13 cellular contexts compared by ENCODE assay signal in the genomic region with DNA sequence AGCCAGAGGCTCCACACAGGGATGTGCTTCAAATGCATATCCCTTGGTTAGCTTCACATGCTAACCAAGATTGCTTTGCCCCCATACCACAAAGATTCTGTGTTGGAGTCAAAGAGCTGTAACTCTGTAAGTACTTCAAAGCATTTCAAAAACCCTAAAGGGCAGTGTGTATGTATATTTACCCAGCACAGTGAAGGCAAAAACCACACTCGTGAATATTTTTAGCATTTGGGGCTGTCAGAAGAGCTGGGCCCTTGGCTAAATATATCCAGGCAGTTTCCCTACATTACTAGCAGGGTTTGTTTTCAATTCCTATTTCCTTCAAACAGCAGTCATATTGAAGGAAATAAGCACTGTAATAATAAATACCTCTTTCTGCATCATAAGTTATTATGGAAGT.
A peak's percentile ranks its signal among the peaks of the same experiment; 100 is the strongest.
DNase-seq lines count a peak whose midpoint lies in the region; ATAC-seq and TF ChIP-seq lines count a peak whose summit lies in the region.
"Had no signal": no experiment of that assay in that cellular context is flagged by ENCODE, and none has a peak within 500 bp of the region (broad histone marks: within the 10 kb centered on the region; RNA-seq: fewer than 3 reads in every experiment).

No MANE protein-coding gene starts in this region.

- H3K9me3 ChIP-seq in left lung (no peaks in the 10 kb centered on the region), SJCRH30 (replicated peaks) (no peaks in the 10 kb centered on the region), neural progenitor cell (ENCODE audit: low read depth) (no peaks in the 10 kb centered on the region)
- no peaks in the 10 kb centered on the region for H3K9me3 ChIP-seq in effector memory CD4-positive, alpha-beta T cell (ENCODE audit: control insufficient read depth, low read length)
- H3K9me3 ChIP-seq: adrenal gland had no signal

- in situ Hi-C loops in GM13976 (cut with MboI; ENCODE audit: low sequenced_read_pairs, unreplicated experiment) = no loop called here

- no peaks in the 10 kb centered on the region for H3F3A ChIP-seq in neural progenitor cell (ENCODE audit: low read depth)

- peak overlapping the region; percentile 89 for H3K4me2 ChIP-seq in KMS-11
- no peak overlapping the region for H3K4me2 ChIP-seq in neural progenitor cell

- H4K20me1 ChIP-seq in KMS-11 (ENCODE audit: insufficient read depth) (no peaks in the 10 kb centered on the region), neural progenitor cell (ENCODE audit: low read depth) (no peaks in the 10 kb centered on the region)

- no peak overlapping the region for H2AFZ ChIP-seq in KMS-11 (ENCODE audit: low read depth)
- no peak overlapping the region for H2AFZ ChIP-seq in neural progenitor cell (replicated peaks)

- H3K79me2 ChIP-seq in KMS-11 (ENCODE audit: insufficient read depth, low read depth) (no peaks in the 10 kb centered on the region), neural progenitor cell (ENCODE audit: low read depth) (no peaks in the 10 kb centered on the region)

- H3K27me3 ChIP-seq in KMS-11 (ENCODE audit: insufficient read depth, low read depth) (no peaks in the 10 kb centered on the region; the same call in 1 of the 2 replicates), left lung (no peaks in the 10 kb centered on the region), SJCRH30 (peaks cover 4% of the 10 kb centered on the region; the same call in 1 of the 2 replicates), neural progenitor cell (no peaks in the 10 kb centered on the region)
- peaks cover 5% of the 10 kb centered on the region for H3K27me3 ChIP-seq in effector memory CD4-positive, alpha-beta T cell (replicated peaks; ENCODE audit: control insufficient read depth, insufficient read depth, low read length, poor library complexity, severe bottlenecking)
- H3K27me3 ChIP-seq: adrenal gland had no signal

- H3K36me3 ChIP-seq in KMS-11 (ENCODE audit: insufficient read depth) = no peaks in the 10 kb centered on the region
- no peaks in the 10 kb centered on the region for H3K36me3 ChIP-seq in left lung
- no peaks in the 10 kb centered on the region for H3K36me3 ChIP-seq in effector memory CD4-positive, alpha-beta T cell (ENCODE audit: control insufficient read depth, insufficient read depth, low read length)
- no peaks in the 10 kb centered on the region for H3K36me3 ChIP-seq in SJCRH30
- no peaks in the 10 kb centered on the region for H3K36me3 ChIP-seq in neural progenitor cell
- H3K36me3 ChIP-seq: adrenal gland had no signal

- no peak overlapping the region for H3K27ac Mint-ChIP-seq in neural progenitor cell
- H3K27ac Mint-ChIP-seq: CD4-positive, CD25-positive, alpha-beta regulatory T cell; IgD-negative memory B cell had no signal

- H3K9ac ChIP-seq in KMS-11 (no peak overlapping the region), neural progenitor cell (no peak overlapping the region)

- TF ChIP-seq CTCF in GM13976 (IDR thresholded peaks at IDR 0.05; ENCODE audit: borderline replicate concordance, control extremely low read depth, extremely low read depth, insufficient read depth, missing control alignments) (no peak), KMS-11 (conservative IDR thresholded peaks at IDR 0.05; ENCODE audit: low read depth, low read length) (no peak), left lung (IDR thresholded peaks at IDR 0.05) (no peak), neural progenitor cell (IDR thresholded peaks at IDR 0.05) (no peak)

- no peaks in the 10 kb centered on the region for H3K36me3 Mint-ChIP-seq in neural progenitor cell
- H3K36me3 Mint-ChIP-seq: CD4-positive, CD25-positive, alpha-beta regulatory T cell; IgD-negative memory B cell had no signal

- peaks cover 7% of the 10 kb centered on the region for H3K4me1 Mint-ChIP-seq in neural progenitor cell

- H3K27ac ChIP-seq in KMS-11 (no peak overlapping the region), left lung (peak overlapping the region in 1 of 2 donors; percentile 53), SJCRH30 (no peak overlapping the region), neural progenitor cell (no peak overlapping the region)
- no peak overlapping the region for H3K27ac ChIP-seq in effector memory CD4-positive, alpha-beta T cell (ENCODE audit: insufficient read depth, low read length, poor library complexity, severe bottlenecking)
- H3K27ac ChIP-seq: adrenal gland had no signal

- H3K4me1 ChIP-seq in KMS-11 (ENCODE audit: low read depth, poor library complexity, severe bottlenecking) (peaks cover 89% of the 10 kb centered on the region), left lung (peaks cover 19 to 61% of the 10 kb centered on the region in 2 donors), SJCRH30 (no peaks in the 10 kb centered on the region), neural progenitor cell (peaks cover 7% of the 10 kb centered on the region)
- no peaks in the 10 kb centered on the region for H3K4me1 ChIP-seq in effector memory CD4-positive, alpha-beta T cell (ENCODE audit: control insufficient read depth, insufficient read depth, low read length, poor library complexity, severe bottlenecking)

- peaks cover 2% of the 10 kb centered on the region for H3K27me3 Mint-ChIP-seq in neural progenitor cell (ENCODE audit: insufficient read depth, low read depth)
- H3K27me3 Mint-ChIP-seq: IgD-negative memory B cell had no signal

- no peak overlapping the region for H3K4me3 ChIP-seq in KMS-11 (IDR thresholded peaks at IDR 0.05; ENCODE audit: insufficient read depth, low read depth, low read length)
- no peak overlapping the region for H3K4me3 ChIP-seq in left lung
- H3K4me3 ChIP-seq in effector memory CD4-positive, alpha-beta T cell (ENCODE audit: insufficient read depth, low read depth, low read length, poor library complexity, severe bottlenecking) = no peak overlapping the region
- H3K4me3 ChIP-seq in SJCRH30 = no peak overlapping the region
- no peak overlapping the region for H3K4me3 ChIP-seq in neural progenitor cell
- H3K4me3 ChIP-seq: adrenal gland had no signal

- ATAC-seq in GM21515 (IDR thresholded peaks at IDR 0.05; ENCODE audit: unreplicated experiment) (peak; percentile 72), left lung (peak; percentile 69)

- peak; percentile 29 for DNase-seq in GM13976 (ENCODE audit: low spot score)
- no peak for DNase-seq in left lung
- DNase-seq in central memory CD4-positive, alpha-beta T cell = no peak
- DNase-seq in effector memory CD4-positive, alpha-beta T cell = no peak
- no peak for DNase-seq in SJCRH30
- DNase-seq in neural progenitor cell (ENCODE audit: low spot score) = no peak
- DNase-seq: activated CD4-positive, alpha-beta T cell treated with anti-CD3 and anti-CD28 coated beads, Interleukin-2, amount 50 U/mL, for 1 hour; adrenal gland; CD4-positive, CD25-positive, alpha-beta regulatory T cell; stimulated activated CD4-positive, alpha-beta T cell treated with anti-CD3 and anti-CD28 coated beads, Interleukin-2, amount 100 ng/mL, for 24 hours had no signal

- intact Hi-C loops in left lung (cut with DNase I) = no loop called here

- H3K4me3 Mint-ChIP-seq in neural progenitor cell = no peak overlapping the region
- H3K4me3 Mint-ChIP-seq: CD4-positive, CD25-positive, alpha-beta regulatory T cell; IgD-negative memory B cell had no signal

- no peaks in the 10 kb centered on the region for H3K9me3 Mint-ChIP-seq in neural progenitor cell
- H3K9me3 Mint-ChIP-seq: IgD-negative memory B cell had no signal
